17 cellular contexts compared by ENCODE assay signal in the genomic region with DNA sequence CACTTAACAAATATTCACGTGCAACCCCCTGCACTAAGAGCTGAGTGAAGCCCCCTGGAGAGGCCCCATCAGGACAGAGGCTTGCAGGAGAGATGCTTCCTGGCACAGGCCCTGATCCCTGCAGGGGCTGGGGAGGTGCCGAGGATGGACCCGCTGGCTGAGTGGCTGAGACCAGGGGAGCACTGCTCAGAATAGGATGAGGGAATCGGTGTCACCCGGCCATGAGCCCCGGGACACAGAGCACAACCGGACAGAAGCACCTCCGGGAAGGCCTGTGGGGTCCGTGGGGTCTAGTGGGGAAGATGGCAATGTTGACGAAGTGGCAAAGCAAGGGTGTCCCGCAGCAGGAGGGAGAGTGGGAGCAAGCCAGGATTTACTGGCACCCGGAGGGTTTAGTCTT.
DNase-seq lines count a peak whose midpoint lies in the region; ATAC-seq and TF ChIP-seq lines count a peak whose summit lies in the region.
"Had no signal": no experiment of that assay in that cellular context is flagged by ENCODE, and none has a peak within 500 bp of the region (broad histone marks: within the 10 kb centered on the region; RNA-seq: fewer than 3 reads in every experiment).

No MANE protein-coding gene starts in this region.

- no peaks in the 10 kb centered on the region for H3K4me1 Mint-ChIP-seq in natural killer cell
- H3K4me1 Mint-ChIP-seq: B cell; CD4-positive, CD25-positive, alpha-beta regulatory T cell had no signal

- no peaks in the 10 kb centered on the region for H3K36me3 Mint-ChIP-seq in natural killer cell
- H3K36me3 Mint-ChIP-seq: CD4-positive, CD25-positive, alpha-beta regulatory T cell; CD8-positive, alpha-beta T cell had no signal

- ATAC-seq in natural killer cell = no peak
- ATAC-seq: CD8-positive, alpha-beta T cell; GM12878 had no signal

- intact Hi-C loops in natural killer cell (cut with micrococcal nuclease) = no loop called here

- H3K9me3 Mint-ChIP-seq in natural killer cell = no peaks in the 10 kb centered on the region
- H3K9me3 Mint-ChIP-seq: CD8-positive, alpha-beta T cell had no signal

- no peak overlapping the region for H3K4me3 Mint-ChIP-seq in natural killer cell
- H3K4me3 Mint-ChIP-seq: B cell; CD4-positive, CD25-positive, alpha-beta regulatory T cell; CD8-positive, alpha-beta T cell had no signal

- H3K27ac Mint-ChIP-seq in natural killer cell = no peak overlapping the region
- H3K27ac Mint-ChIP-seq: B cell; CD4-positive, CD25-positive, alpha-beta regulatory T cell; CD8-positive, alpha-beta T cell had no signal

- DNase-seq in ecto neural progenitor cell (ENCODE audit: low spot score) = peak; percentile 17
- peak; percentile 82 for DNase-seq in mesenteric fat pad (ENCODE audit: low spot score)
- peak; percentile 25 for DNase-seq in retina
- no peak for DNase-seq in natural killer cell
- DNase-seq in medulla oblongata (ENCODE audit: extremely low spot score) = no peak
- DNase-seq in DMS 273 (lab: John Stamatoyannopoulos, UW; ENCODE audit: unreplicated experiment) = no peak
- DNase-seq: Caco-2; CD4-positive, CD25-positive, alpha-beta regulatory T cell; CD8-positive, alpha-beta T cell; DMS 273 treated with DMSO at 0.1 percent for 48 hours; DMS79; EL; GDM1; GOT3; HCEC 1CT had no signal

- no peak for TF ChIP-seq CTCF in natural killer cell (IDR thresholded peaks at IDR 0.05)

- H3K27me3 Mint-ChIP-seq in natural killer cell (ENCODE audit: low read depth in 2 of 2) = peaks cover 4 to 9% of the 10 kb centered on the region in 2 donors

Comparison
In these comparisons a context has a peak if more than half of its experiments do, and no peak if none do; other contexts are left out.
1. DNase-seq: peak in ecto neural progenitor cell (single experiment), mesenteric fat pad (single experiment) and retina (single experiment); none in natural killer cell (single experiment), medulla oblongata (single experiment) and DMS 273 (single experiment).